ENCODE assay signal across 13 cellular contexts in the genomic region with DNA sequence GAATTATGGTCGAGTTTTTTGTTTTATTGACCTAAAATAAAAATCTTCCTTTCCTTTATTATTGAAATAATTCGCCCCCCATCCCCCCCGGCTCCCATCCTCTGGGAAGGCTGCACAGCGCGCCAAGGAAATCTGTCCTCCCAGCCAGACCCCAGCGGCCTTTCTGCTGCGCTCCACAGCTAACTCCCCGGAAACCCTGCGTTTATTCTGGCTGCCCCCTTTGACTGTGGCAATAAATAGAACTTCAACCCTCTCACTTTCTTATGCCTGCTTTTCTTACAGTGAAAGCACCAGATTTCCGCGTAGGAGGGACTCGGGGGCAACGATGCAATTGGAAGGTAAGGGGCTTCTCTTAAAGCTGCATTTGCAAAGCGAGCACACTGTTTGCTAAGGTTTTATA. TPM values are rescaled to one million over a fixed set of nuclear protein-coding genes. Genes with fewer than 3 reads are reported as not detected.
DNase-seq lines count a peak whose midpoint lies in the region; ATAC-seq and TF ChIP-seq lines count a peak whose summit lies in the region.
"Had no signal": no experiment of that assay in that cellular context is flagged by ENCODE, and none has a peak within 500 bp of the region (broad histone marks: within the 10 kb centered on the region; RNA-seq: fewer than 3 reads in every experiment).

No MANE protein-coding gene starts in this region.

- H3K27ac Mint-ChIP-seq in Caco-2 (ENCODE audit: unreplicated experiment) = no peak overlapping the region

- in situ Hi-C loops in IMR-90 (cut with MboI; ENCODE audit: low sequenced_read_pairs) = no loop called here

- H3K36me3 ChIP-seq in Caco-2 (ENCODE audit: control insufficient read depth, insufficient read depth, low read length) (no peaks in the 10 kb centered on the region), IMR-90 (ENCODE audit: control insufficient read depth, insufficient read depth, low read length) (no peaks in the 10 kb centered on the region), osteoblast (ENCODE audit: insufficient read depth, low read length) (no peaks in the 10 kb centered on the region), spleen (no peaks in the 10 kb centered on the region)
- H3K36me3 ChIP-seq: colonic mucosa, ovary had no signal

- no peak overlapping the region for H3K14ac ChIP-seq in IMR-90 (replicated peaks; ENCODE audit: low read depth, low read length)

- no peaks in the 10 kb centered on the region for H3K36me3 Mint-ChIP-seq in Caco-2 (ENCODE audit: insufficient read depth, unreplicated experiment)

- H3K79me2 ChIP-seq in osteoblast (ENCODE audit: insufficient read depth, low read length) = no peaks in the 10 kb centered on the region

- no peak overlapping the region for H3K4ac ChIP-seq in IMR-90 (ENCODE audit: low read depth, low read length)

- H3K4me2 ChIP-seq in IMR-90 (ENCODE audit: low read depth, low read length) = peak overlapping the region; percentile 35; the same call in 1 of the 2 replicates
- peak overlapping the region; percentile 55 for H3K4me2 ChIP-seq in osteoblast (ENCODE audit: insufficient read depth, low read length)

- DNase-seq in Caco-2 (no peak), IMR-90 (no peak), epithelial cell of proximal tubule (ENCODE audit: low read depth) (no peak), osteoblast (ENCODE audit: insufficient read length, low spot score, missing footprints) (no peak), spleen (no peak), amniotic stem cell (lab: John Stamatoyannopoulos, UW) (no peak)
- no peak for DNase-seq in activated CD4-positive, CD25-positive, alpha-beta regulatory T cell treated with anti-CD3 and anti-CD28 coated beads, Interleukin-2, amount 50 U/mL, for 72 hours
- DNase-seq: colonic mucosa, NCI-H1694 treated with DMSO at 0.1 percent for 48 hours, ovary had no signal

- H2BK15ac ChIP-seq in IMR-90 (ENCODE audit: low read depth, low read length) = no peak overlapping the region

- H3K27ac ChIP-seq in IMR-90 (ENCODE audit: insufficient read depth, low read length) (no peak overlapping the region), osteoblast (ENCODE audit: low read depth, low read length) (no peak overlapping the region), spleen (no peak overlapping the region)
- H3K27ac ChIP-seq: colonic mucosa, ovary had no signal

- H2BK5ac ChIP-seq in IMR-90 (ENCODE audit: low read depth, low read length, poor library complexity, severe bottlenecking) = no peak overlapping the region

- ATAC-seq in IMR-90 (ENCODE audit: low read depth) (no peak), HG02981 (IDR thresholded peaks at IDR 0.05; ENCODE audit: unreplicated experiment) (no peak)

- H3K27me3 Mint-ChIP-seq in Caco-2 (ENCODE audit: insufficient read depth, unreplicated experiment) = peaks cover 15% of the 10 kb centered on the region

- no TSS peak for BruUV-seq in Caco-2 (replicated peaks; lab: Mats Ljungman, UMichigan)
- no TSS peak for BruUV-seq in IMR-90 (replicated peaks; lab: Mats Ljungman, UMichigan)

- no peak overlapping the region; the same call in 1 of the 2 replicates for H3K23ac ChIP-seq in IMR-90 (ENCODE audit: low read depth, low read length)

- TF ChIP-seq RAD21 in IMR-90 (IDR thresholded peaks at IDR 0.05; ENCODE audit: low read length) = no peak

- no peaks in the 10 kb centered on the region for H3K9me3 ChIP-seq in Caco-2
- H3K9me3 ChIP-seq in IMR-90 (ENCODE audit: control insufficient read depth, insufficient read depth, low read length) = no peaks in the 10 kb centered on the region
- H3K9me3 ChIP-seq in osteoblast (ENCODE audit: low read depth, low read length) = no peaks in the 10 kb centered on the region
- H3K9me3 ChIP-seq in spleen = no peaks in the 10 kb centered on the region
- H3K9me3 ChIP-seq: colonic mucosa, ovary had no signal

- H4K8ac ChIP-seq in IMR-90 (ENCODE audit: low read depth in 2 of 2, low read length in 2 of 2) = no peak overlapping the region

- H4K5ac ChIP-seq in IMR-90 (ENCODE audit: low read depth, low read length) = no peak overlapping the region

- no peaks in the 10 kb centered on the region for H3K9me3 Mint-ChIP-seq in Caco-2 (ENCODE audit: unreplicated experiment)
- H3K9me3 Mint-ChIP-seq: activated CD4-positive, alpha-beta T cell treated with anti-CD3 and anti-CD28 coated beads, Interleukin-2, amount 10 ng/mL, durations not matched to agents 7 days and 5 days; stimulated activated naive CD8-positive, alpha-beta T cell treated with anti-CD3 and anti-CD28 coated beads, Interleukin-15, Interleukin-2, amounts not matched to agents 100 ng/mL and 50 ng/mL, for 24 hours had no signal

- POLR2A ChIA-PET in Caco-2 (lab: Charles Lee) = no interaction called here
- POLR2A ChIA-PET in IMR-90 (lab: Charles Lee; ENCODE audit: unreplicated experiment) = no interaction called here

- no peak overlapping the region for H3K18ac ChIP-seq in IMR-90 (ENCODE audit: low read depth, low read length)

- H3K27me3 ChIP-seq in Caco-2 (replicated peaks; ENCODE audit: control insufficient read depth, insufficient read depth, low read length) (no peaks in the 10 kb centered on the region), IMR-90 (ENCODE audit: control insufficient read depth, insufficient read depth, low read length) (peaks cover 36% of the 10 kb centered on the region), osteoblast (ENCODE audit: insufficient read depth, low read length) (peaks cover 38% of the 10 kb centered on the region), spleen (replicated peaks in 1 of 7) (peaks cover 0 to 66% (median 28%) of the 10 kb centered on the region in 7 donors)
- H3K27me3 ChIP-seq: ovary had no signal

- CTCF ChIA-PET in Caco-2 (lab: Charles Lee) = interaction anchor here (0.5 to 0.7 kb wide), 4 partner anchors 35 to 211 kb away, joined by 4 to 7 read pairs (median 5); no protein-coding TSS in a partner anchor
- CTCF ChIA-PET in IMR-90 (lab: Yijun Ruan, JAX) = interaction anchor here (0.7 to 2.4 kb wide), 2 partner anchors 8 to 925 kb away, joined by 4 to 14 read pairs; no protein-coding TSS in a partner anchor

- no peak overlapping the region for H2BK120ac ChIP-seq in IMR-90 (ENCODE audit: low read depth, low read length)

- 80% methylated on average over 6 of the region's 14 CpGs; no CpG with 5 or more reads in 1 of the 2 experiments for WGBS in IMR-90 (ENCODE audit: extremely low coverage in 2 of 2, insufficient read length in 1 of 2), 2 experiments
- WGBS in spleen, 5 donors = 51 to 72% (median 61%) methylated on average over 14 of the region's 14 CpGs

- no peak overlapping the region for H3K56ac ChIP-seq in IMR-90 (ENCODE audit: extremely low read depth, insufficient read depth, low read length)

- no peak overlapping the region for H2BK20ac ChIP-seq in IMR-90 (ENCODE audit: low read depth, low read length)

- H3K4me3 ChIP-seq in Caco-2 (ENCODE audit: low read depth, low read length) = no peak overlapping the region
- H3K4me3 ChIP-seq in IMR-90 (ENCODE audit: insufficient read depth, low read depth, low read length) = no peak overlapping the region
- H3K4me3 ChIP-seq in epithelial cell of proximal tubule (ENCODE audit: low read depth, low read length) = peak overlapping the region; percentile 31
- no peak overlapping the region for H3K4me3 ChIP-seq in osteoblast (ENCODE audit: insufficient read depth, low read length)
- H3K4me3 ChIP-seq in spleen = peak overlapping the region in 2 of 8 donors; percentile 25 to 55

- TF ChIP-seq POLR2A in IMR-90 (IDR thresholded peaks at IDR 0.05; ENCODE audit: low read depth, low read length) (no peak), spleen (IDR thresholded peaks at IDR 0.05) (no peak)

- no peaks in the 10 kb centered on the region for H3K79me1 ChIP-seq in IMR-90 (ENCODE audit: low read depth in 1 of 2, low read length in 2 of 2)

- intact Hi-C loops in Caco-2 (cut with micrococcal nuclease; ENCODE audit: unreplicated experiment) (loop anchor here (1.0 kb wide), 1 partner anchor 8 kb away; no protein-coding TSS in a partner anchor), IMR-90 (cut with micrococcal nuclease) (no loop called here), spleen (cut with DNase I; ENCODE audit: low total_unique reads) (no loop called here)

- H2AFZ ChIP-seq in IMR-90 (replicated peaks; ENCODE audit: low read length, poor library complexity) (no peak overlapping the region), osteoblast (ENCODE audit: low read length) (no peak overlapping the region)

- H3K9me1 ChIP-seq in IMR-90 (ENCODE audit: insufficient read depth, low read length) = no peaks in the 10 kb centered on the region

- H2AK5ac ChIP-seq in IMR-90 (ENCODE audit: low read depth, low read length) = no peak overlapping the region

- peak overlapping the region; percentile 35 for H3K4me3 Mint-ChIP-seq in Caco-2 (ENCODE audit: unreplicated experiment)

- no peak overlapping the region for H4K91ac ChIP-seq in IMR-90 (ENCODE audit: insufficient read depth, low read depth, low read length)

- TF ChIP-seq CTCF in Caco-2 (IDR thresholded peaks at IDR 0.05; ENCODE audit: insufficient read depth in 1 of 2, low read depth in 1 of 2, low read length in 1 of 2, severe bottlenecking in 1 of 2, unreplicated experiment in 1 of 2) (no peak), IMR-90 (conservative IDR thresholded peaks at IDR 0.05; ENCODE audit: low read depth, low read length) (no peak), epithelial cell of proximal tubule (conservative IDR thresholded peaks at IDR 0.05; ENCODE audit: low read depth, low read length) (no peak), osteoblast (IDR thresholded peaks at IDR 0.05; ENCODE audit: extremely low read depth, low read depth, low read length) (no peak), spleen (IDR thresholded peaks at IDR 0.05 in 8 of 11, conservative IDR thresholded peaks at IDR 0.05 in 3 of 11) (no peak)

- dilution Hi-C loops in IMR-90 (cut with HindIII; ENCODE audit: low sequenced_read_pairs, unreplicated experiment) = no loop called here

- H3K4me1 ChIP-seq in Caco-2 = no peaks in the 10 kb centered on the region
- H3K4me1 ChIP-seq in IMR-90 (ENCODE audit: control insufficient read depth, insufficient read depth, low read length) = no peaks in the 10 kb centered on the region
- no peaks in the 10 kb centered on the region for H3K4me1 ChIP-seq in osteoblast (ENCODE audit: insufficient read depth, low read length)
- peaks cover 0 to 16% (median 10%) of the 10 kb centered on the region in 6 donors for H3K4me1 ChIP-seq in spleen
- H3K4me1 ChIP-seq: colonic mucosa had no signal

- no peak overlapping the region for H3K9ac ChIP-seq in IMR-90 (ENCODE audit: low read depth, low read length)

- no peak overlapping the region for H2AK9ac ChIP-seq in IMR-90 (replicated peaks; ENCODE audit: low read depth, low read length, poor library complexity)

- no peaks in the 10 kb centered on the region for H3K4me1 Mint-ChIP-seq in Caco-2 (ENCODE audit: low read depth, unreplicated experiment)

- no peaks in the 10 kb centered on the region for H4K20me1 ChIP-seq in IMR-90 (ENCODE audit: insufficient read depth, low read length)
- no peaks in the 10 kb centered on the region for H4K20me1 ChIP-seq in osteoblast (ENCODE audit: insufficient read depth, low read length)

RNA-seq across cellular contexts. Expression of gene C19orf12, which starts 9.7 kb away (rescaled TPM):
- total RNA-seq in Caco-2 (2022) (20.8 and 23.6 TPM in 2 replicates), IMR-90 (2012; rRNA removed) (16.3 and 19.2 TPM in 2 replicates), epithelial cell of proximal tubule (24.9 and 31.2 TPM in 2 replicates), osteoblast (48.5 and 52.7 TPM in 2 replicates), spleen (10 to 100 TPM; 24.2 to 36.9 (median 30.2) TPM)
- polyA plus RNA-seq in IMR-90 (2012; rRNA removed) (24.0 and 24.2 TPM in 2 replicates), spleen (10 to 100 TPM; 13.8 to 19.3 (median 13.9) TPM)
- polyA plus RNA-seq in IMR-90 (2012; cell fraction: cytosol; rRNA removed) = 16.3 and 25.0 TPM in 2 replicates
- polyA plus RNA-seq in IMR-90 (2012; cell fraction: nucleus; rRNA removed; ENCODE audit: low replicate concordance) = 21.2 and 29.1 TPM in 2 replicates

RNA-seq across cellular contexts. Expression of gene PLEKHF1, which starts 59.5 kb away (rescaled TPM):
- total RNA-seq in Caco-2 (2022) = 3.6 and 5.0 TPM in 2 replicates
- 4.7 and 5.0 TPM in 2 replicates for total RNA-seq in IMR-90 (2012; rRNA removed)
- polyA plus RNA-seq in IMR-90 (2012; rRNA removed) = 6.6 and 7.2 TPM in 2 replicates
- polyA plus RNA-seq in IMR-90 (2012; cell fraction: cytosol; rRNA removed) = 7.0 and 12.9 TPM in 2 replicates
- polyA plus RNA-seq in IMR-90 (2012; cell fraction: nucleus; rRNA removed; ENCODE audit: low replicate concordance) = 10.8 and 25.4 TPM in 2 replicates
- total RNA-seq in epithelial cell of proximal tubule = 10.4 and 16.3 TPM in 2 replicates
- 86.9 and 106 TPM in 2 replicates for total RNA-seq in osteoblast
- total RNA-seq in spleen = 10 to 100 TPM; 12.4 to 28.0 (median 18.5) TPM
- 10 to 100 TPM in 2 of 3 donors, 1 to 10 TPM in 1; 9.7 to 18.6 (median 10.7) TPM for polyA plus RNA-seq in spleen
